ENCODE assay signal across 11 cellular contexts in the genomic region with DNA sequence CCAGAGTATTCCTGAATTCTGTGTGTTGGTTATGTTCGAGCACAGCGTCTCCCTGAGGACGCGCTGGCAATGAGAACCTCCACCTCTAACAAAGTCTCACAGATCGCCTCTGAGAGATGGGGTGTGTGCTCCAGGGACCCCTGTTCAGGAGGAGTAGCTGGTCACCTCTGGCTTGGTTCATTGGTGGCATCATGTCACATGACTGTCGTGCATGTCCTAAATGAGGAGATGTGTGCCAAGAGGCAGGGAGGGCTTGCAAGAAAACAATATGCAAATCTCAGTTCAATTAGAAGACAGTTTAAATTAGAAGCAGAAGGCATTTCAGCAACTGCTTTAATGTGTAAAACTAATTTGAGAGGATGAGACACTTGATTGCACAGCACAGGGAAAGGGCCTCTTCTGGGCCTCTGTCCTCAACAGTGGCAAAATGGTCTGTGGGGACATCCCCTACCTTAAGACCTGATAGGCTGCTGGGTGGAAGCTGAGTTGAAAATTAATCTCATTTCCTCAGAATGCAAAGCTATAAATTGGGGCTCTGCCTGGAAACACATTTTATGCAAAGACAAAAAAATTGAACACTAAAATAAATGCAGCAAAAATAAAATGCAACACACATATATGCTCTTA. TPM values are rescaled to one million over a fixed set of nuclear protein-coding genes. Genes with fewer than 3 reads are reported as not detected.
A peak's percentile ranks its signal among the peaks of the same experiment; 100 is the strongest.
DNase-seq lines count a peak whose midpoint lies in the region; ATAC-seq, FAIRE-seq and TF ChIP-seq lines count a peak whose summit lies in the region.
"Had no signal": no experiment of that assay in that cellular context is flagged by ENCODE, and none has a peak within 500 bp of the region (broad histone marks: within the 10 kb centered on the region; RNA-seq: fewer than 3 reads in every experiment).

No MANE protein-coding gene starts in this region.

- no peak overlapping the region for H3K4me3 Mint-ChIP-seq in CD4-positive, alpha-beta T cell

- H3K36me3 ChIP-seq in pancreas (no peaks in the 10 kb centered on the region), ascending aorta (no peaks in the 10 kb centered on the region)

- no peaks in the 10 kb centered on the region for H3K27me3 Mint-ChIP-seq in CD4-positive, alpha-beta T cell

- WGBS in pancreas, 2 donors: 88 to 93% methylated on average over 6 of the region's 6 CpGs

- DNase-seq in pancreas (no peak), HuH-7 (ENCODE audit: low spot score) (no peak), AG08395 (ENCODE audit: low spot score) (no peak), ascending aorta (ENCODE audit: low spot score in 2 of 2) (no peak)
- DNase-seq in CD4-positive, alpha-beta T cell: no peak
- DNase-seq: aorta, SW 1271 had no signal

- no peaks in the 10 kb centered on the region for H3K27me3 ChIP-seq in pancreas
- no peaks in the 10 kb centered on the region for H3K27me3 ChIP-seq in CD4-positive, alpha-beta T cell (ENCODE audit: control insufficient read depth, insufficient read depth, low read length)
- H3K27me3 ChIP-seq in ascending aorta: no peaks in the 10 kb centered on the region

- TF ChIP-seq CTCF in pancreas (IDR thresholded peaks at IDR 0.05) (no peak), ascending aorta (IDR thresholded peaks at IDR 0.05) (no peak)
- no peak for TF ChIP-seq CTCF in CD4-positive, alpha-beta T cell (IDR thresholded peaks at IDR 0.05)

- no peak for TF ChIP-seq EP300 in Ishikawa (IDR thresholded peaks at IDR 0.05; ENCODE audit: borderline replicate concordance)

- CTCF ChIA-PET in CD4-positive, alpha-beta T cell (lab: Charles Lee): interaction anchor here (1.5 kb wide), 1 partner anchor 13 kb away, joined by 4 read pairs; no protein-coding TSS in a partner anchor

- no peaks in the 10 kb centered on the region for H3K9me3 Mint-ChIP-seq in CD4-positive, alpha-beta T cell

- peaks cover 68 to 83% (median 75%) of the 10 kb centered on the region in 3 donors for H3K4me1 ChIP-seq in pancreas
- peaks cover 0 to 3% of the 10 kb centered on the region in 2 donors for H3K4me1 ChIP-seq in ascending aorta

- H3K27ac Mint-ChIP-seq in CD4-positive, alpha-beta T cell: no peak overlapping the region

- no peak for FAIRE-seq in pancreas (lab: Jason Lieb, UNC)
- FAIRE-seq: D721Med had no signal

- POLR2A ChIA-PET in CD4-positive, alpha-beta T cell (lab: Charles Lee): no interaction called here

- peaks cover 10% of the 10 kb centered on the region for H3K4me1 Mint-ChIP-seq in CD4-positive, alpha-beta T cell (ENCODE audit: low read depth)

- no peak for TF ChIP-seq RAD21 in Ishikawa (IDR thresholded peaks at IDR 0.05; ENCODE audit: low read depth)

- ATAC-seq in GM18861 (IDR thresholded peaks at IDR 0.05; ENCODE audit: unreplicated experiment): peak; percentile 84
- peak; percentile 63 for ATAC-seq in GM21786 (IDR thresholded peaks at IDR 0.05; ENCODE audit: unreplicated experiment)
- ATAC-seq in pancreas: no peak
- ATAC-seq in CD4-positive, alpha-beta T cell (ENCODE audit: poor library complexity): no peak

- H3K4me3 ChIP-seq in pancreas: no peak overlapping the region
- no peak overlapping the region for H3K4me3 ChIP-seq in ascending aorta

- no peaks in the 10 kb centered on the region for H3K36me3 Mint-ChIP-seq in CD4-positive, alpha-beta T cell (ENCODE audit: low read depth)

- H3K27ac ChIP-seq in pancreas (peak overlapping the region; percentile 31 to 77 (median 64)), ascending aorta (no peak overlapping the region)
- H3K27ac ChIP-seq in CD4-positive, alpha-beta T cell (ENCODE audit: low read depth, low read length): no peak overlapping the region

- intact Hi-C loops in pancreas (cut with DNase I) (loop anchor here (5.0 to 10.0 kb wide), 2 partner anchors 33 to 50 kb away; a partner anchor contains a TSS), ascending aorta (cut with DNase I) (loop anchor here (5.0 kb wide), 1 partner anchor 53 kb away; a partner anchor contains a TSS)
- intact Hi-C loops in CD4-positive, alpha-beta T cell (cut with DNase I, micrococcal nuclease): loop anchor here in 1 of 2 experiments (5.0 kb wide), 1 partner anchor 53 kb away; a partner anchor contains a TSS

- H3K9me3 ChIP-seq in pancreas (no peaks in the 10 kb centered on the region), ascending aorta (no peaks in the 10 kb centered on the region)
- no peaks in the 10 kb centered on the region for H3K9me3 ChIP-seq in CD4-positive, alpha-beta T cell (ENCODE audit: control insufficient read depth, low read length)

TF ChIP-seq in Ishikawa, 13 proteins besides CTCF, POLR2A, EP300 and RAD21:
- no peak for TF ChIP-seq ZBTB7A (IDR thresholded peaks at IDR 0.05; ENCODE audit: low read depth)
- TF ChIP-seq, protein P1, sequence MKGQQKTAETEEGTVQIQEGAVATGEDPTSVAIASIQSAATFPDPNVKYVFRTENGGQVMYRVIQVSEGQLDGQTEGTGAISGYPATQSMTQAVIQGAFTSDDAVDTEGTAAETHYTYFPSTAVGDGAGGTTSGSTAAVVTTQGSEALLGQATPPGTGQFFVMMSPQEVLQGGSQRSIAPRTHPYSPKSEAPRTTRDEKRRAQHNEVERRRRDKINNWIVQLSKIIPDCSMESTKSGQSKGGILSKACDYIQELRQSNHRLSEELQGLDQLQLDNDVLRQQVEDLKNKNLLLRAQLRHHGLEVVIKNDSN (IDR thresholded peaks at IDR 0.05): 0 out of 2 replicates have a peak, but pooled peaks have one; percentile 6

RNA-seq across cellular contexts. Expression of a gene that starts 54.6 kb away (rescaled TPM):
- total RNA-seq in pancreas: 10 to 100 TPM; 38.1 to 65.7 (median 53.9) TPM
- 10 to 100 TPM; 46.0 to 71.2 TPM for polyA plus RNA-seq in pancreas
- 10 to 100 TPM; 87.7 to 94.6 TPM for total RNA-seq in CD4-positive, alpha-beta T cell
- 38.2 TPM for total RNA-seq in ascending aorta

Comparison
In these comparisons a context has a peak if more than half of its experiments do, and no peak if none do; other contexts are left out.
1. ATAC-seq: peak in GM18861 (single experiment) and GM21786 (single experiment); none in pancreas (0 of 4) and CD4-positive, alpha-beta T cell (single experiment).
2. H3K27ac ChIP-seq: peak in pancreas (4 of 4); none in CD4-positive, alpha-beta T cell (single experiment) and ascending aorta (0 of 2).